21 cellular contexts compared by ENCODE assay signal in genomic region chr13:25253702-25254101, GRCh38. TPM values are rescaled to one million over a fixed set of nuclear protein-coding genes. Genes with fewer than 3 reads are reported as not detected.
DNase-seq lines count a peak whose midpoint lies in the region; ATAC-seq and TF ChIP-seq lines count a peak whose summit lies in the region.
"Had no signal": no experiment of that assay in that cellular context is flagged by ENCODE, and none has a peak within 500 bp of the region (broad histone marks: within the 10 kb centered on the region; RNA-seq: fewer than 3 reads in every experiment).

No MANE protein-coding gene starts in this region.

- H3K4me3 Mint-ChIP-seq in WTC11, result no peak overlapping the region
- H3K4me3 Mint-ChIP-seq: activated CD4-positive, alpha-beta T cell treated with anti-CD3 and anti-CD28 coated beads, Interleukin-2, amount 10 ng/mL, durations not matched to agents 7 days and 5 days; activated naive CD8-positive, alpha-beta T cell; GM23338; T-helper 17 cell had no signal

- H3K36me3 Mint-ChIP-seq in WTC11, result peaks cover 10% of the 10 kb centered on the region

- H3K27me3 ChIP-seq in foreskin keratinocyte (no peaks in the 10 kb centered on the region), SJCRH30 (no peaks in the 10 kb centered on the region)
- H3K27me3 ChIP-seq: right atrium auricular region, spleen, tibial artery had no signal

- peaks cover 25% of the 10 kb centered on the region for H3K36me3 ChIP-seq in SJCRH30

- H3K27ac Mint-ChIP-seq in WTC11, result no peak overlapping the region
- H3K27ac Mint-ChIP-seq: activated CD4-positive, alpha-beta T cell treated with anti-CD3 and anti-CD28 coated beads, Interleukin-2, amount 10 ng/mL, durations not matched to agents 7 days and 5 days; activated naive CD8-positive, alpha-beta T cell; GM23338; T-helper 17 cell had no signal

- CTCF ChIA-PET in WTC11 (lab: Charles Lee), result interaction anchor here (0.9 to 1.1 kb wide), 2 partner anchors 75 to 139 kb away, joined by 3 read pairs; no protein-coding TSS in a partner anchor

- H3K4me1 Mint-ChIP-seq in WTC11, result peaks cover 2% of the 10 kb centered on the region; the same call in 1 of the 2 replicates
- H3K4me1 Mint-ChIP-seq: activated CD4-positive, alpha-beta T cell treated with anti-CD3 and anti-CD28 coated beads, Interleukin-2, amount 10 ng/mL, durations not matched to agents 7 days and 5 days had no signal

- no peaks in the 10 kb centered on the region for H3K4me1 ChIP-seq in foreskin keratinocyte
- H3K4me1 ChIP-seq in SJCRH30, result no peaks in the 10 kb centered on the region
- H3K4me1 ChIP-seq: right atrium auricular region, tibial artery had no signal

- DNase-seq in A172 (ENCODE audit: low spot score) (peak; percentile 14), LoVo (ENCODE audit: low spot score) (peak; percentile 51), epithelial cell of prostate (ENCODE audit: low read depth, low spot score) (no peak), left lobe of liver (ENCODE audit: low spot score) (no peak), WTC11 (ENCODE audit: low spot score) (no peak), foreskin keratinocyte (no peak), SJCRH30 (no peak)
- DNase-seq: activated CD4-positive, alpha-beta T cell treated with anti-CD3 and anti-CD28 coated beads, Interleukin-2, amount 10 ng/mL, durations not matched to agents 7 days and 5 days; C1 segment of cervical spinal cord; hippocampal formation; NCI-H510A treated with DMSO at 0.1 percent for 48 hours; nucleus accumbens; spleen; stimulated activated CD4-positive, alpha-beta T cell treated with anti-CD3 and anti-CD28 coated beads, Interleukin-4, amount 100 ng/mL, for 1 hour; stimulated activated naive CD4-positive, alpha-beta T cell treated with Interleukin-2 at 50 U/mL for 16 hours; T-helper 17 cell; tibial artery had no signal

- H3K27me3 Mint-ChIP-seq in WTC11 (ENCODE audit: low read depth), result no peaks in the 10 kb centered on the region
- H3K27me3 Mint-ChIP-seq: activated CD4-positive, alpha-beta T cell treated with anti-CD3 and anti-CD28 coated beads, Interleukin-2, amount 10 ng/mL, durations not matched to agents 7 days and 5 days; activated naive CD8-positive, alpha-beta T cell; T-helper 17 cell had no signal

- H3K27ac ChIP-seq in epithelial cell of prostate (peak overlapping the region; percentile 57), foreskin keratinocyte (no peak overlapping the region), SJCRH30 (no peak overlapping the region)
- H3K27ac ChIP-seq: right atrium auricular region, spleen, tibial artery had no signal

- H3K9me3 ChIP-seq in SJCRH30 (replicated peaks), result no peaks in the 10 kb centered on the region
- H3K9me3 ChIP-seq: right atrium auricular region, spleen, tibial artery had no signal

- no peaks in the 10 kb centered on the region for H3K9me3 Mint-ChIP-seq in WTC11
- H3K9me3 Mint-ChIP-seq: activated CD4-positive, alpha-beta T cell treated with anti-CD3 and anti-CD28 coated beads, Interleukin-2, amount 10 ng/mL, durations not matched to agents 7 days and 5 days; GM23338 had no signal

- POLR2A ChIA-PET in WTC11 (lab: Charles Lee), result no interaction called here

- H3K4me3 ChIP-seq in SJCRH30, result no peak overlapping the region
- H3K4me3 ChIP-seq: GM23338, right atrium auricular region, spleen, tibial artery had no signal

- peak; percentile 54 for ATAC-seq in left lobe of liver
- no peak for ATAC-seq in WTC11
- ATAC-seq in foreskin keratinocyte, result no peak
- no peak for ATAC-seq in HG03135 (IDR thresholded peaks at IDR 0.05; ENCODE audit: unreplicated experiment)
- ATAC-seq: GM23338, T-helper 17 cell had no signal

- no peak for TF ChIP-seq CTCF in WTC11 (IDR thresholded peaks at IDR 0.05)
- TF ChIP-seq CTCF in foreskin keratinocyte (conservative IDR thresholded peaks at IDR 0.05), result no peak

TF ChIP-seq in WTC11, 78 proteins besides CTCF, POLR2A, EP300 and RAD21:
- TF ChIP-seq TP53 (CRISPR knock-in tag; IDR thresholded peaks at IDR 0.05) (no peak), TEAD4 (CRISPR knock-in tag; IDR thresholded peaks at IDR 0.05) (no peak), ELF4 (CRISPR knock-in tag; IDR thresholded peaks at IDR 0.05; ENCODE audit: low read depth) (no peak)
TF ChIP-seq in WTC11: peak in this region for 0.

RNA-seq across cellular contexts. Expression of gene MTMR6, which starts 33.6 kb away (rescaled TPM):
- total RNA-seq in A172 (2014; rRNA removed; shearing (Covaris generic)), result 31.6 and 31.7 TPM in 2 replicates
- total RNA-seq in left lobe of liver, result 4.8 TPM
- 7.0 to 8.6 TPM (median 7.6 TPM) in 3 replicates for total RNA-seq in WTC11 (2021)
- 25.4 and 25.8 TPM in 2 replicates for total RNA-seq in foreskin keratinocyte
- polyA plus RNA-seq in foreskin keratinocyte, result 6.3 and 8.2 TPM in 2 replicates
- total RNA-seq in SJCRH30 (2014; rRNA removed; shearing (Covaris generic)), result 23.1 and 24.8 TPM in 2 replicates

RNA-seq across cellular contexts. Expression of gene NUP58, which starts 47.7 kb away (rescaled TPM):
- 94.9 and 102 TPM in 2 replicates for total RNA-seq in A172 (2014; rRNA removed; shearing (Covaris generic))
- 14.3 TPM for total RNA-seq in left lobe of liver
- total RNA-seq in WTC11 (2021), result 59.0 to 63.4 TPM (median 60.3 TPM) in 3 replicates
- total RNA-seq in foreskin keratinocyte, result 54.7 and 57.0 TPM in 2 replicates
- 11.5 and 15.3 TPM in 2 replicates for polyA plus RNA-seq in foreskin keratinocyte
- 109 and 124 TPM in 2 replicates for total RNA-seq in SJCRH30 (2014; rRNA removed; shearing (Covaris generic))

Comparison
In these comparisons a context has a peak if more than half of its experiments do, and no peak if none do; other contexts are left out.
1. DNase-seq: peak in A172 (single experiment) and LoVo (single experiment); none in epithelial cell of prostate (single experiment), left lobe of liver (single experiment), WTC11 (single experiment), foreskin keratinocyte (0 of 2) and SJCRH30 (0 of 2).